ENCODE assay signal across 16 cellular contexts in genomic region chr17:76841776-76842405, GRCh38. TPM values are rescaled to one million over a fixed set of nuclear protein-coding genes. Genes with fewer than 3 reads are reported as not detected.
DNase-seq lines count a peak whose midpoint lies in the region; ATAC-seq and TF ChIP-seq lines count a peak whose summit lies in the region.
"Had no signal": no experiment of that assay in that cellular context is flagged by ENCODE, and none has a peak within 500 bp of the region (broad histone marks: within the 10 kb centered on the region; RNA-seq: fewer than 3 reads in every experiment).

No MANE protein-coding gene starts in this region.

- DNase-seq in NCI-H1694 (lab: John Stamatoyannopoulos, UW), result peak; percentile 37
- no peak for DNase-seq in NCI-H1694 treated with DMSO at 0.1 percent for 48 hours (lab: John Stamatoyannopoulos, UW)
- peak; percentile 2 for DNase-seq in NCI-H748 treated with DMSO at 0.1 percent for 48 hours (lab: John Stamatoyannopoulos, UW)
- peak; percentile 65 for DNase-seq in ecto neural progenitor cell (ENCODE audit: low spot score)
- no peak for DNase-seq in stimulated activated naive B cell treated with anti-CD40 and anti-IgM and Interleukin-4, amounts not matched to agents 10 μg/mL and 1 μg/mL and 100 μg/mL, for 72 hours
- DNase-seq in CD4-positive, alpha-beta T cell, result no peak
- DNase-seq in NK-92 (lab: John Stamatoyannopoulos, UW; ENCODE audit: unreplicated experiment), result no peak
- no peak for DNase-seq in effector memory CD4-positive, alpha-beta T cell
- DNase-seq: amniotic stem cell, DMS53, kidney glomerular epithelial cell, NCI-H2107, small intestine had no signal

- POLR2A ChIA-PET in CD4-positive, alpha-beta T cell (lab: Charles Lee), result no interaction called here

- H3K27me3 Mint-ChIP-seq in stimulated activated naive B cell treated with anti-CD40 and anti-IgM and Interleukin-4, amounts not matched to agents 10 μg/mL and 1 μg/mL and 100 μg/mL, for 72 hours, result peaks cover 60 to 63% of the 10 kb centered on the region in 2 donors
- peaks cover 60% of the 10 kb centered on the region for H3K27me3 Mint-ChIP-seq in CD4-positive, alpha-beta T cell

- peaks cover 21 to 49% of the 10 kb centered on the region in 2 donors for H3K4me1 Mint-ChIP-seq in stimulated activated naive B cell treated with anti-CD40 and anti-IgM and Interleukin-4, amounts not matched to agents 10 μg/mL and 1 μg/mL and 100 μg/mL, for 72 hours
- peaks cover 19% of the 10 kb centered on the region for H3K4me1 Mint-ChIP-seq in CD4-positive, alpha-beta T cell (ENCODE audit: low read depth)

- H3K27ac Mint-ChIP-seq in stimulated activated naive B cell treated with anti-CD40 and anti-IgM and Interleukin-4, amounts not matched to agents 10 μg/mL and 1 μg/mL and 100 μg/mL, for 72 hours, result peak overlapping the region; percentile 31
- H3K27ac Mint-ChIP-seq in CD4-positive, alpha-beta T cell, result no peak overlapping the region

- H3K4me3 Mint-ChIP-seq in stimulated activated naive B cell treated with anti-CD40 and anti-IgM and Interleukin-4, amounts not matched to agents 10 μg/mL and 1 μg/mL and 100 μg/mL, for 72 hours, result no peak overlapping the region
- no peak overlapping the region for H3K4me3 Mint-ChIP-seq in CD4-positive, alpha-beta T cell

- no peak for ATAC-seq in stimulated activated naive B cell treated with anti-CD40 and anti-IgM and Interleukin-4, amounts not matched to agents 10 μg/mL and 1 μg/mL and 100 μg/mL, for 72 hours (replicated peaks)
- ATAC-seq in CD4-positive, alpha-beta T cell (ENCODE audit: poor library complexity), result no peak
- ATAC-seq: HCT116 had no signal

- TF ChIP-seq CTCF in CD4-positive, alpha-beta T cell (IDR thresholded peaks at IDR 0.05), result no peak

- H3K36me3 ChIP-seq in effector memory CD4-positive, alpha-beta T cell (ENCODE audit: control insufficient read depth, insufficient read depth, low read length), result no peaks in the 10 kb centered on the region
- H3K36me3 ChIP-seq: thoracic aorta had no signal

- H3K36me3 Mint-ChIP-seq in stimulated activated naive B cell treated with anti-CD40 and anti-IgM and Interleukin-4, amounts not matched to agents 10 μg/mL and 1 μg/mL and 100 μg/mL, for 72 hours, result no peaks in the 10 kb centered on the region
- no peaks in the 10 kb centered on the region for H3K36me3 Mint-ChIP-seq in CD4-positive, alpha-beta T cell (ENCODE audit: low read depth)

- H3K9me3 ChIP-seq in CD4-positive, alpha-beta T cell (ENCODE audit: control insufficient read depth, low read length), result no peaks in the 10 kb centered on the region
- no peaks in the 10 kb centered on the region for H3K9me3 ChIP-seq in effector memory CD4-positive, alpha-beta T cell (ENCODE audit: control insufficient read depth, low read length)
- H3K9me3 ChIP-seq: thoracic aorta had no signal

- CTCF ChIA-PET in CD4-positive, alpha-beta T cell (lab: Charles Lee), result interaction anchor here (1.2 kb wide), 1 partner anchor 129 kb away, joined by 5 read pairs; no protein-coding TSS in a partner anchor

- H3K9me3 Mint-ChIP-seq in stimulated activated naive B cell treated with anti-CD40 and anti-IgM and Interleukin-4, amounts not matched to agents 10 μg/mL and 1 μg/mL and 100 μg/mL, for 72 hours, result no peaks in the 10 kb centered on the region
- no peaks in the 10 kb centered on the region for H3K9me3 Mint-ChIP-seq in CD4-positive, alpha-beta T cell

- no peak overlapping the region for H3K4me3 ChIP-seq in effector memory CD4-positive, alpha-beta T cell (ENCODE audit: insufficient read depth, low read depth, low read length, poor library complexity, severe bottlenecking)
- H3K4me3 ChIP-seq: thoracic aorta had no signal

- intact Hi-C loops in CD4-positive, alpha-beta T cell (cut with DNase I, micrococcal nuclease), result no loop called here

- peaks cover 5% of the 10 kb centered on the region for H3K4me1 ChIP-seq in effector memory CD4-positive, alpha-beta T cell (ENCODE audit: control insufficient read depth, insufficient read depth, low read length, poor library complexity, severe bottlenecking)

- H3K27me3 ChIP-seq in CD4-positive, alpha-beta T cell (ENCODE audit: control insufficient read depth, insufficient read depth, low read length), result peaks cover 59% of the 10 kb centered on the region
- peaks cover 27% of the 10 kb centered on the region for H3K27me3 ChIP-seq in effector memory CD4-positive, alpha-beta T cell (replicated peaks; ENCODE audit: control insufficient read depth, insufficient read depth, low read length, poor library complexity, severe bottlenecking)

- H3K27ac ChIP-seq in CD4-positive, alpha-beta T cell (ENCODE audit: low read depth, low read length), result no peak overlapping the region
- H3K27ac ChIP-seq in effector memory CD4-positive, alpha-beta T cell (ENCODE audit: insufficient read depth, low read length, poor library complexity, severe bottlenecking), result no peak overlapping the region
- H3K27ac ChIP-seq: RWPE1, thoracic aorta had no signal

RNA-seq across cellular contexts. Expression of gene MGAT5B, which starts 26.3 kb away (rescaled TPM):
- under 1 TPM; 0.28 to 0.77 TPM for total RNA-seq in CD4-positive, alpha-beta T cell

Comparison
In these comparisons a context has a peak if more than half of its experiments do, and no peak if none do; other contexts are left out.
1. DNase-seq: peak in NCI-H1694 (single experiment), NCI-H748 treated with DMSO at 0.1 percent for 48 hours (single experiment) and ecto neural progenitor cell (single experiment); none in NCI-H1694 treated with DMSO at 0.1 percent for 48 hours (single experiment), stimulated activated naive B cell treated with anti-CD40 and anti-IgM and Interleukin-4, amounts not matched to agents 10 μg/mL and 1 μg/mL and 100 μg/mL, for 72 hours (single experiment), CD4-positive, alpha-beta T cell (0 of 10), NK-92 (single experiment) and effector memory CD4-positive, alpha-beta T cell (0 of 3).